ENCODE assay signal across 18 cellular contexts in genomic region chr1:65703853-65704252, GRCh38.
DNase-seq lines count a peak whose midpoint lies in the region; ATAC-seq, FAIRE-seq and TF ChIP-seq lines count a peak whose summit lies in the region.
"Had no signal": no experiment of that assay in that cellular context is flagged by ENCODE, and none has a peak within 500 bp of the region (broad histone marks: within the 10 kb centered on the region; RNA-seq: fewer than 3 reads in every experiment).

No MANE protein-coding gene starts in this region.

- DNase-seq in GM12891 (ENCODE audit: insufficient read length, low spot score) (no peak), NAMALWA (ENCODE audit: low spot score) (peak; percentile 35), mucosa of gallbladder (ENCODE audit: low spot score) (no peak), immature natural killer cell (no peak)
- DNase-seq in activated T-cell treated with anti-CD3 and anti-CD28 coated beads, Interleukin-2, amount 50 U/mL, for 4 hours, result no peak
- no peak for DNase-seq in activated CD4-positive, alpha-beta T cell treated with anti-CD3 and anti-CD28 coated beads for 1 hour
- DNase-seq: activated effector memory CD4-positive, alpha-beta T cell treated with Interleukin-2 at 50 U/mL for 16 hours; DND-41; foreskin fibroblast; MG63; NCI-H2081; small intestine had no signal

- no peak for FAIRE-seq in GM12891 (lab: Jason Lieb, UNC)
- FAIRE-seq: endometrium, RCC 7860, small intestine had no signal

- peaks cover 8% of the 10 kb centered on the region for H3K27me3 Mint-ChIP-seq in activated T-cell treated with anti-CD3 and anti-CD28 coated beads, Interleukin-2, amount 50 U/mL, for 4 hours (ENCODE audit: low read depth)
- H3K27me3 Mint-ChIP-seq in immature natural killer cell (ENCODE audit: low read depth in 3 of 3), result peaks cover 1 to 7% (median 5%) of the 10 kb centered on the region in 3 donors

- TF ChIP-seq POLR2A in GM12891 (IDR thresholded peaks at IDR 0.05; ENCODE audit: low read depth, low read length), result no peak

- no peak overlapping the region for H3K4me3 Mint-ChIP-seq in activated T-cell treated with anti-CD3 and anti-CD28 coated beads, Interleukin-2, amount 50 U/mL, for 4 hours
- H3K4me3 Mint-ChIP-seq in immature natural killer cell, result no peak overlapping the region
- H3K4me3 Mint-ChIP-seq: stimulated activated effector memory CD8-positive, alpha-beta T cell treated with anti-CD3 and anti-CD28 coated beads, Interleukin-12 subunit alpha, Interleukin-12 subunit beta, amount 100 ng/mL, for 72 hours; type B pancreatic cell had no signal

- H3K9me3 Mint-ChIP-seq in activated T-cell treated with anti-CD3 and anti-CD28 coated beads, Interleukin-2, amount 50 U/mL, for 4 hours, result no peaks in the 10 kb centered on the region
- no peaks in the 10 kb centered on the region for H3K9me3 Mint-ChIP-seq in immature natural killer cell
- H3K9me3 Mint-ChIP-seq: stimulated activated effector memory CD8-positive, alpha-beta T cell treated with anti-CD3 and anti-CD28 coated beads, Interleukin-12 subunit alpha, Interleukin-12 subunit beta, amount 100 ng/mL, for 72 hours; type B pancreatic cell had no signal

- H3K36me3 Mint-ChIP-seq in activated T-cell treated with anti-CD3 and anti-CD28 coated beads, Interleukin-2, amount 50 U/mL, for 4 hours (ENCODE audit: insufficient read depth), result no peaks in the 10 kb centered on the region
- H3K36me3 Mint-ChIP-seq in immature natural killer cell, result no peaks in the 10 kb centered on the region
- H3K36me3 Mint-ChIP-seq: stimulated activated effector memory CD8-positive, alpha-beta T cell treated with anti-CD3 and anti-CD28 coated beads, Interleukin-12 subunit alpha, Interleukin-12 subunit beta, amount 100 ng/mL, for 72 hours; type B pancreatic cell had no signal

- ATAC-seq in GM19438 (IDR thresholded peaks at IDR 0.05; ENCODE audit: low read depth, unreplicated experiment), result peak; percentile 63
- ATAC-seq in HG02678 (IDR thresholded peaks at IDR 0.05; ENCODE audit: unreplicated experiment), result peak; percentile 55
- no peak for ATAC-seq in activated T-cell treated with anti-CD3 and anti-CD28 coated beads, Interleukin-2, amount 50 U/mL, for 4 hours
- ATAC-seq: stimulated activated effector memory CD8-positive, alpha-beta T cell treated with anti-CD3 and anti-CD28 coated beads, Interleukin-12 subunit alpha, Interleukin-12 subunit beta, amount 100 ng/mL, for 72 hours had no signal

- H3K27ac Mint-ChIP-seq in immature natural killer cell, result no peak overlapping the region
- H3K27ac Mint-ChIP-seq: stimulated activated effector memory CD8-positive, alpha-beta T cell treated with anti-CD3 and anti-CD28 coated beads, Interleukin-12 subunit alpha, Interleukin-12 subunit beta, amount 100 ng/mL, for 72 hours; type B pancreatic cell had no signal

- H3K4me1 Mint-ChIP-seq in activated T-cell treated with anti-CD3 and anti-CD28 coated beads, Interleukin-2, amount 50 U/mL, for 4 hours (ENCODE audit: low read depth), result no peaks in the 10 kb centered on the region
- H3K4me1 Mint-ChIP-seq in immature natural killer cell, result no peaks in the 10 kb centered on the region
- H3K4me1 Mint-ChIP-seq: stimulated activated effector memory CD8-positive, alpha-beta T cell treated with anti-CD3 and anti-CD28 coated beads, Interleukin-12 subunit alpha, Interleukin-12 subunit beta, amount 100 ng/mL, for 72 hours had no signal

TF ChIP-seq in GM12891, 5 proteins besides CTCF, POLR2A, EP300 and RAD21:
- TF ChIP-seq POU2F2 (IDR thresholded peaks at IDR 0.05; ENCODE audit: low read depth, low read length) (no peak), PAX5 (IDR thresholded peaks at IDR 0.05; ENCODE audit: insufficient read depth, low read length, severe bottlenecking) (no peak), SPI1 (IDR thresholded peaks at IDR 0.05; ENCODE audit: low read depth, low read length) (peak; percentile 66)

Comparison
In these comparisons a context has a peak if more than half of its experiments do, and no peak if none do; other contexts are left out.
1. ATAC-seq: peak in GM19438 (single experiment) and HG02678 (single experiment); none in activated T-cell treated with anti-CD3 and anti-CD28 coated beads, Interleukin-2, amount 50 U/mL, for 4 hours (0 of 2).